8 cellular contexts compared by ENCODE assay signal in genomic region chr19:58573658-58574164, GRCh38. TPM values are rescaled to one million over a fixed set of nuclear protein-coding genes. Genes with fewer than 3 reads are reported as not detected.
DNase-seq lines count a peak whose midpoint lies in the region; ATAC-seq and TF ChIP-seq lines count a peak whose summit lies in the region.

No MANE protein-coding gene starts in this region.

- no peaks in the 10 kb centered on the region for H3K27me3 ChIP-seq in CD4-positive, alpha-beta memory T cell (ENCODE audit: insufficient read depth, low read length)
- H3K27me3 ChIP-seq in PC-3 (ENCODE audit: low read length): no peaks in the 10 kb centered on the region
- no peaks in the 10 kb centered on the region for H3K27me3 ChIP-seq in neutrophil

- H3F3A ChIP-seq in PC-3 (ENCODE audit: low read length, unreplicated experiment): no peaks in the 10 kb centered on the region

- H3K4me3 ChIP-seq in CD4-positive, alpha-beta memory T cell (ENCODE audit: low read length in 2 of 2): peak overlapping the region; percentile 67 to 78
- H3K4me3 ChIP-seq in PC-3 (ENCODE audit: low read length): peak overlapping the region; percentile 76
- peak overlapping the region; percentile 80 to 90 for H3K4me3 ChIP-seq in neutrophil (ENCODE audit: low read depth in 1 of 2, low read length in 1 of 2)

- peaks cover 29% of the 10 kb centered on the region for H3K4me1 ChIP-seq in CD4-positive, alpha-beta memory T cell (ENCODE audit: insufficient read depth, low read length)
- H3K4me1 ChIP-seq in PC-3 (ENCODE audit: insufficient read depth, low read length): peaks cover 23% of the 10 kb centered on the region
- H3K4me1 ChIP-seq in neutrophil (ENCODE audit: control insufficient read depth in 1 of 2, insufficient read depth in 1 of 2, low read depth in 1 of 2, low read length in 1 of 2): peaks cover 45 to 46% of the 10 kb centered on the region in 2 experiments

- peak overlapping the region; percentile 88 for H3K9ac ChIP-seq in PC-3 (ENCODE audit: low read length)

- H3K36me3 ChIP-seq in CD4-positive, alpha-beta memory T cell (ENCODE audit: insufficient read depth, low read length): no peaks in the 10 kb centered on the region
- H3K36me3 ChIP-seq in PC-3 (ENCODE audit: low read depth, low read length) (no peaks in the 10 kb centered on the region; the same call in 1 of the 2 replicates), neutrophil (peaks cover 13% of the 10 kb centered on the region)

- no peaks in the 10 kb centered on the region for H3K27me3 Mint-ChIP-seq in CD4-positive, alpha-beta memory T cell
- peaks cover 24% of the 10 kb centered on the region for H3K27me3 Mint-ChIP-seq in endothelial cell (ENCODE audit: unreplicated experiment)

- no peaks in the 10 kb centered on the region for H4K20me1 ChIP-seq in PC-3 (ENCODE audit: low read length)

- peak overlapping the region; percentile 96 for H2AFZ ChIP-seq in PC-3 (ENCODE audit: low read length)

- H3K27ac Mint-ChIP-seq in CD4-positive, alpha-beta memory T cell: peak overlapping the region; percentile 96 to 100 (median 100)
- H3K27ac Mint-ChIP-seq in endothelial cell (ENCODE audit: unreplicated experiment): peak overlapping the region; percentile 100

- peaks cover 0 to 2% (median 0%) of the 10 kb centered on the region in 8 donors for H3K9me3 Mint-ChIP-seq in CD4-positive, alpha-beta memory T cell
- no peaks in the 10 kb centered on the region for H3K9me3 Mint-ChIP-seq in endothelial cell (ENCODE audit: unreplicated experiment)

- peak overlapping the region; percentile 89 to 99 (median 96) for H3K4me3 Mint-ChIP-seq in CD4-positive, alpha-beta memory T cell
- peak overlapping the region; percentile 99 for H3K4me3 Mint-ChIP-seq in endothelial cell (ENCODE audit: unreplicated experiment)

- no peaks in the 10 kb centered on the region for H3K9me3 ChIP-seq in CD4-positive, alpha-beta memory T cell (ENCODE audit: control insufficient read depth in 1 of 2, low read length in 2 of 2)
- H3K9me3 ChIP-seq in PC-3 (ENCODE audit: low read length): no peaks in the 10 kb centered on the region
- H3K9me3 ChIP-seq in neutrophil: no peaks in the 10 kb centered on the region

- intact Hi-C loops in CD4-positive, alpha-beta memory T cell (cut with micrococcal nuclease): loop anchor here (1.0 kb wide), 7 partner anchors 14 to 295 kb away; partner anchors contain the start of genes TRIM28, ZNF446, ZNF584 and ZNF8
- intact Hi-C loops in PC-3 (cut with micrococcal nuclease): loop anchor here (2.0 kb wide), 2 partner anchors 15 to 55 kb away; partner anchors contain the start of genes UBE2M and ZBTB45

- ATAC-seq in PC-3: no peak

- TSS peak; percentile 7 for BruUV-seq in PC-3 (replicated peaks; lab: Mats Ljungman, UMichigan)

- TF ChIP-seq CTCF in PC-3 (conservative IDR thresholded peaks at IDR 0.05; ENCODE audit: low read depth, low read length) (no peak), endothelial cell (IDR thresholded peaks at IDR 0.05; ENCODE audit: unreplicated experiment) (no peak), neutrophil (IDR thresholded peaks at IDR 0.05) (no peak)

- peak overlapping the region; percentile 99 for H3K27ac ChIP-seq in CD4-positive, alpha-beta memory T cell (ENCODE audit: low read depth, low read length)
- H3K27ac ChIP-seq in PC-3 (ENCODE audit: low read length) (peak overlapping the region; percentile 91), neutrophil (peak overlapping the region; percentile 98)

- no peaks in the 10 kb centered on the region for H3K9me2 ChIP-seq in PC-3 (replicated peaks; ENCODE audit: low read length)

- peaks cover 0 to 23% of the 10 kb centered on the region in 2 donors for H3K36me3 Mint-ChIP-seq in CD4-positive, alpha-beta memory T cell
- H3K36me3 Mint-ChIP-seq in endothelial cell (ENCODE audit: low read depth, unreplicated experiment): peaks cover 28% of the 10 kb centered on the region

- peaks cover 18 to 50% (median 37%) of the 10 kb centered on the region in 4 donors for H3K4me1 Mint-ChIP-seq in CD4-positive, alpha-beta memory T cell
- H3K4me1 Mint-ChIP-seq in endothelial cell (ENCODE audit: unreplicated experiment): peaks cover 24% of the 10 kb centered on the region

- H3K4me2 ChIP-seq in PC-3 (ENCODE audit: low read length): peak overlapping the region; percentile 100

- POLR2A ChIA-PET in CD4-positive, alpha-beta memory T cell (lab: Charles Lee; ENCODE audit: partially characterized antibody): interaction anchor here (1.5 to 3.8 kb wide), 3 partner anchors 11 to 17 kb away, joined by 4 to 45 read pairs (median 11); partner anchors contain the start of gene UBE2M
- POLR2A ChIA-PET in PC-3 (lab: Charles Lee; ENCODE audit: unreplicated experiment): no interaction called here

- CTCF ChIA-PET in CD4-positive, alpha-beta memory T cell (lab: Charles Lee; ENCODE audit: partially characterized antibody): interaction anchor here (13.2 kb wide), 1 partner anchor 56 kb away, joined by 260 read pairs; the partner anchor contains the start of genes SLC27A5 and ZBTB45
- CTCF ChIA-PET in PC-3 (lab: Charles Lee): no interaction called here

- peaks cover 28% of the 10 kb centered on the region for H3K79me2 ChIP-seq in PC-3 (ENCODE audit: low read length)

- DNase-seq in CD4-positive, alpha-beta memory T cell: no peak
- DNase-seq in PC-3 (no peak), endothelial cell (ENCODE audit: low spot score) (no peak), SIG-M5 (lab: John Stamatoyannopoulos, UW) (no peak), NCI-H526 (lab: John Stamatoyannopoulos, UW) (no peak), SW480 (ENCODE audit: low spot score) (no peak), SW 1271 (lab: John Stamatoyannopoulos, UW) (no peak)

RNA-seq across cellular contexts. Expression of gene MZF1, which starts 0.6 kb away (rescaled TPM):
- 10 to 100 TPM; 42.7 to 44.4 TPM for total RNA-seq in CD4-positive, alpha-beta memory T cell
- polyA plus RNA-seq in CD4-positive, alpha-beta memory T cell: 1 to 10 TPM; 5.2 to 8.9 TPM
- total RNA-seq in PC-3 (2014; rRNA removed) (18.0 and 29.3 TPM in 2 replicates), endothelial cell (ENCODE audit: unreplicated experiment) (18.6 TPM)

RNA-seq across cellular contexts. Expression of gene UBE2M, which starts 15.3 kb away (rescaled TPM):
- total RNA-seq in CD4-positive, alpha-beta memory T cell: 10 to 100 TPM; 55.1 to 58.3 TPM
- 10 to 100 TPM; 12.4 to 23.8 TPM for polyA plus RNA-seq in CD4-positive, alpha-beta memory T cell
- total RNA-seq in PC-3 (2014; rRNA removed) (243 and 268 TPM in 2 replicates), endothelial cell (ENCODE audit: unreplicated experiment) (81.6 TPM)

RNA-seq across cellular contexts. Expression of gene CHMP2A, which starts 18.8 kb away (rescaled TPM):
- total RNA-seq in CD4-positive, alpha-beta memory T cell: 10 to 100 TPM; 81.1 to 88.4 TPM
- polyA plus RNA-seq in CD4-positive, alpha-beta memory T cell: 100 to 1,000 TPM; 200 to 238 TPM
- total RNA-seq in PC-3 (2014; rRNA removed): 220 and 264 TPM in 2 replicates
- total RNA-seq in endothelial cell (ENCODE audit: unreplicated experiment): 130 TPM

RNA-seq across cellular contexts. Expression of gene TRIM28, which starts 29.8 kb away (rescaled TPM):
- 100 to 1,000 TPM; 342 to 348 TPM for total RNA-seq in CD4-positive, alpha-beta memory T cell
- polyA plus RNA-seq in CD4-positive, alpha-beta memory T cell: 10 to 100 TPM; 19.4 to 70.9 TPM
- 1,169 and 1,653 TPM in 2 replicates for total RNA-seq in PC-3 (2014; rRNA removed)
- total RNA-seq in endothelial cell (ENCODE audit: unreplicated experiment): 457 TPM

RNA-seq across cellular contexts. Expression of gene ZBTB45, which starts 54.1 kb away (rescaled TPM):
- 10 to 100 TPM; 19.8 TPM for total RNA-seq in CD4-positive, alpha-beta memory T cell
- 1 to 10 TPM; 1.9 to 6.2 TPM for polyA plus RNA-seq in CD4-positive, alpha-beta memory T cell
- total RNA-seq in PC-3 (2014; rRNA removed) (14.0 and 19.1 TPM in 2 replicates), endothelial cell (ENCODE audit: unreplicated experiment) (22.2 TPM)
